In the genomic region with DNA sequence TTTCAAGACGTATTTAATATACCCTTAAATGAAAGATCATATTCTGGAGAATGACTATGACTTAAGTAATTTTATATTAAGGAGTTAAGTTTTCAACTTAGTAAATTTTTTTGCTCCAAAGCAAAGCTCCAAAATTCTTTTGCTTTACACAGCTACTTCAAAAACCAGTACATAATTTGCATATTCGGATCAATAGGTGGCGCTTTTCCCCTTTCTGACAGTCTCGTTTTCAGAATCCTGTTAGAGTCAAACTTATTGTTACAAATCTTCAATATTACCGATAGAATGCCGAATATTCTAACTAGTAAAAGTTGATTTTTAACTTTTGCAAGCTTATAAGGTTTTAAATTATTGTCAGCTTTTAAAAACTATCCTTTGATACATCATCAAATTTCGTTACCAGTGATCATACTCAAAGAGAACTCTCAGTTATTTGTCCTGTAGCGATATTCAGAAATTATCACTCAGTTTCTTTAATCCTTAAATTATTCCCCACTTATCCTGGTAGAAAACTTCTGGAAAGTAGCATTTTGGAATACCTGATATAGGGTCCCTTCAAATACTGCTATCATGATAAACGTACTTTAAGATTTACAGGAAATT, we compare ENCODE assay signal across 8 cellular contexts.
A peak's percentile ranks its signal among the peaks of the same experiment; 100 is the strongest.
DNase-seq lines count a peak whose midpoint lies in the region; ATAC-seq and TF ChIP-seq lines count a peak whose summit lies in the region.

No MANE protein-coding gene starts in this region.

- H3K27ac ChIP-seq in CD4-positive, alpha-beta T cell (ENCODE audit: low read depth, low read length), result no peak overlapping the region
- H3K27ac ChIP-seq in OCI-LY3 (ENCODE audit: low read length) (no peak overlapping the region), gastrocnemius medialis (no peak overlapping the region)

- no peaks in the 10 kb centered on the region for H3K27me3 ChIP-seq in CD4-positive, alpha-beta T cell (ENCODE audit: control insufficient read depth, insufficient read depth, low read length)
- H3K27me3 ChIP-seq in OCI-LY3 (ENCODE audit: low read depth, low read length) (no peaks in the 10 kb centered on the region), gastrocnemius medialis (no peaks in the 10 kb centered on the region)

- POLR2A ChIA-PET in CD4-positive, alpha-beta T cell (lab: Charles Lee), result no interaction called here
- POLR2A ChIA-PET in HEK293T (lab: Yijun Ruan, JAX), result no interaction called here
- POLR2A ChIA-PET in naive thymus-derived CD8-positive, alpha-beta T cell (lab: Charles Lee), result no interaction called here

- H3K27ac Mint-ChIP-seq in CD4-positive, alpha-beta T cell, result no peak overlapping the region
- H3K27ac Mint-ChIP-seq in naive thymus-derived CD8-positive, alpha-beta T cell, result no peak overlapping the region

- H3K79me2 ChIP-seq in OCI-LY3 (ENCODE audit: low read length), result no peaks in the 10 kb centered on the region

- peak overlapping the region; percentile 61 for H3K4me3 ChIP-seq in OCI-LY3 (ENCODE audit: low read length)
- H3K4me3 ChIP-seq in epithelial cell of proximal tubule (ENCODE audit: low read depth, low read length), result no peak overlapping the region
- no peak overlapping the region for H3K4me3 ChIP-seq in gastrocnemius medialis

- TF ChIP-seq CTCF in CD4-positive, alpha-beta T cell (IDR thresholded peaks at IDR 0.05), result peak; percentile 31
- TF ChIP-seq CTCF in OCI-LY3 (IDR thresholded peaks at IDR 0.05; ENCODE audit: low read depth, low read length) (peak; percentile 87), epithelial cell of proximal tubule (conservative IDR thresholded peaks at IDR 0.05; ENCODE audit: low read depth, low read length) (peak; percentile 76), gastrocnemius medialis (IDR thresholded peaks at IDR 0.05 in 4 of 5, conservative IDR thresholded peaks at IDR 0.05 in 1 of 5) (peak in 3 of 5 experiments; percentile 18 to 42 (median 27))

- no peaks in the 10 kb centered on the region for H3K4me1 Mint-ChIP-seq in CD4-positive, alpha-beta T cell (ENCODE audit: low read depth)
- H3K4me1 Mint-ChIP-seq in naive thymus-derived CD8-positive, alpha-beta T cell, result no peaks in the 10 kb centered on the region

- H3K4me3 Mint-ChIP-seq in CD4-positive, alpha-beta T cell, result no peak overlapping the region
- no peak overlapping the region for H3K4me3 Mint-ChIP-seq in naive thymus-derived CD8-positive, alpha-beta T cell

- H3K9me3 Mint-ChIP-seq in CD4-positive, alpha-beta T cell, result no peaks in the 10 kb centered on the region
- peaks cover 0 to 10% (median 0%) of the 10 kb centered on the region in 9 donors for H3K9me3 Mint-ChIP-seq in naive thymus-derived CD8-positive, alpha-beta T cell

- no peak for TF ChIP-seq POLR2A in gastrocnemius medialis (IDR thresholded peaks at IDR 0.05)

- CTCF ChIA-PET in CD4-positive, alpha-beta T cell (lab: Charles Lee), result no interaction called here
- CTCF ChIA-PET in HEK293T (lab: Yijun Ruan, JAX), result interaction anchor here (0.7 kb wide), 2 partner anchors 280 to 918 kb away, joined by 3 to 4 read pairs; no protein-coding TSS in a partner anchor

- DNase-seq in CD4-positive, alpha-beta T cell, result no peak
- peak; percentile 22 for DNase-seq in HEK293T (ENCODE audit: extremely low spot score)
- peak; percentile 12 for DNase-seq in epithelial cell of proximal tubule (ENCODE audit: low read depth)
- DNase-seq in gastrocnemius medialis, result no peak
- no peak for DNase-seq in activated CD4-positive, alpha-beta T cell treated with anti-CD3 and anti-CD28 coated beads for 4 hours
- DNase-seq in naive thymus-derived CD8-positive, alpha-beta T cell, result no peak

- H3K9me3 ChIP-seq in CD4-positive, alpha-beta T cell (ENCODE audit: control insufficient read depth, low read length), result no peaks in the 10 kb centered on the region
- no peaks in the 10 kb centered on the region for H3K9me3 ChIP-seq in OCI-LY3 (ENCODE audit: insufficient read depth, low read length)
- no peaks in the 10 kb centered on the region for H3K9me3 ChIP-seq in gastrocnemius medialis

- no peaks in the 10 kb centered on the region for H3K36me3 Mint-ChIP-seq in CD4-positive, alpha-beta T cell (ENCODE audit: low read depth)
- H3K36me3 Mint-ChIP-seq in naive thymus-derived CD8-positive, alpha-beta T cell, result no peaks in the 10 kb centered on the region

- H3K9ac ChIP-seq in OCI-LY3 (ENCODE audit: low read length), result peak overlapping the region; percentile 4; the same call in 1 of the 2 replicates

- in situ Hi-C loops in gastrocnemius medialis (cut with MboI; ENCODE audit: low sequenced_read_pairs in 4 of 4), result no loop called here

- peaks cover 20% of the 10 kb centered on the region for H3K4me1 ChIP-seq in OCI-LY3 (ENCODE audit: low read length)
- H3K4me1 ChIP-seq in gastrocnemius medialis, result no peaks in the 10 kb centered on the region

- peak overlapping the region; percentile 67 for H3K4me2 ChIP-seq in OCI-LY3 (ENCODE audit: low read length)

- intact Hi-C loops in CD4-positive, alpha-beta T cell (cut with DNase I, micrococcal nuclease), result loop anchor here in 1 of 2 experiments (5.0 kb wide), 1 partner anchor 916 kb away; no protein-coding TSS in a partner anchor
- intact Hi-C loops in gastrocnemius medialis (cut with DNase I; ENCODE audit: low total_unique reads), result no loop called here

- H3K27me3 Mint-ChIP-seq in CD4-positive, alpha-beta T cell, result no peaks in the 10 kb centered on the region
- H3K27me3 Mint-ChIP-seq in naive thymus-derived CD8-positive, alpha-beta T cell, result no peaks in the 10 kb centered on the region

- H3K36me3 ChIP-seq in OCI-LY3 (replicated peaks; ENCODE audit: low read depth, low read length) (no peaks in the 10 kb centered on the region), gastrocnemius medialis (no peaks in the 10 kb centered on the region)

- no peaks in the 10 kb centered on the region for H4K20me1 ChIP-seq in OCI-LY3 (ENCODE audit: insufficient read depth, low read length)

- H2AFZ ChIP-seq in OCI-LY3 (ENCODE audit: low read depth, low read length), result peak overlapping the region; percentile 61

- no peak for ATAC-seq in CD4-positive, alpha-beta T cell (ENCODE audit: poor library complexity)
- ATAC-seq in gastrocnemius medialis (no peak), HG03439 (IDR thresholded peaks at IDR 0.05; ENCODE audit: unreplicated experiment) (no peak)
- ATAC-seq in naive thymus-derived CD8-positive, alpha-beta T cell, result no peak

TF ChIP-seq in HEK293T, 16 proteins besides CTCF, POLR2A, EP300 and RAD21:
- no peak for TF ChIP-seq NFRKB (IDR thresholded peaks at IDR 0.05)
- no peak for TF ChIP-seq SUZ12 (IDR thresholded peaks at IDR 0.05)
- TF ChIP-seq FOXK2 (IDR thresholded peaks at IDR 0.05), result no peak
- TF ChIP-seq ELF4 (IDR thresholded peaks at IDR 0.05), result no peak
- no peak for TF ChIP-seq BHLHE40 (IDR thresholded peaks at IDR 0.05; ENCODE audit: borderline replicate concordance)
- TF ChIP-seq CTBP1 (IDR thresholded peaks at IDR 0.05; ENCODE audit: borderline replicate concordance), result no peak
- TF ChIP-seq HDGF (IDR thresholded peaks at IDR 0.05; ENCODE audit: borderline replicate concordance), result no peak
- no peak for TF ChIP-seq FOXM1 (IDR thresholded peaks at IDR 0.05; ENCODE audit: borderline replicate concordance)
- no peak for TF ChIP-seq LEF1 (IDR thresholded peaks at IDR 0.05; ENCODE audit: borderline replicate concordance)
- no peak for TF ChIP-seq TARDBP (IDR thresholded peaks at IDR 0.05)
- TF ChIP-seq, protein P1, sequence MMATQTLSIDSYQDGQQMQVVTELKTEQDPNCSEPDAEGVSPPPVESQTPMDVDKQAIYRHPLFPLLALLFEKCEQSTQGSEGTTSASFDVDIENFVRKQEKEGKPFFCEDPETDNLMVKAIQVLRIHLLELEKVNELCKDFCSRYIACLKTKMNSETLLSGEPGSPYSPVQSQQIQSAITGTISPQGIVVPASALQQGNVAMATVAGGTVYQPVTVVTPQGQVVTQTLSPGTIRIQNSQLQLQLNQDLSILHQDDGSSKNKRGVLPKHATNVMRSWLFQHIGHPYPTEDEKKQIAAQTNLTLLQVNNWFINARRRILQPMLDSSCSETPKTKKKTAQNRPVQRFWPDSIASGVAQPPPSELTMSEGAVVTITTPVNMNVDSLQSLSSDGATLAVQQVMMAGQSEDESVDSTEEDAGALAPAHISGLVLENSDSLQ (IDR thresholded peaks at IDR 0.05), result no peak
- TF ChIP-seq ZNF384 (IDR thresholded peaks at IDR 0.05), result no peak
- TF ChIP-seq SP1 (IDR thresholded peaks at IDR 0.05), result no peak
- no peak for TF ChIP-seq L3MBTL2 (conservative IDR thresholded peaks at IDR 0.05)
- TF ChIP-seq FOXA1 (IDR thresholded peaks at IDR 0.05), result no peak
- TF ChIP-seq ARNT (IDR thresholded peaks at IDR 0.05), result no peak

Comparison
In these comparisons a context has a peak if more than half of its experiments do, and no peak if none do; other contexts are left out.
1. DNase-seq: peak in HEK293T (single experiment) and epithelial cell of proximal tubule (single experiment); none in CD4-positive, alpha-beta T cell (0 of 10), gastrocnemius medialis (0 of 2), activated CD4-positive, alpha-beta T cell treated with anti-CD3 and anti-CD28 coated beads for 4 hours (0 of 2) and naive thymus-derived CD8-positive, alpha-beta T cell (0 of 10).
2. CTCF ChIP-seq: peak in every context shown above with its lines; median percentile 87 in OCI-LY3; 76 in epithelial cell of proximal tubule; 31 in CD4-positive, alpha-beta T cell; 27 in gastrocnemius medialis.